Comparison of ENCODE assay signal across 16 cellular contexts in the genomic region with DNA sequence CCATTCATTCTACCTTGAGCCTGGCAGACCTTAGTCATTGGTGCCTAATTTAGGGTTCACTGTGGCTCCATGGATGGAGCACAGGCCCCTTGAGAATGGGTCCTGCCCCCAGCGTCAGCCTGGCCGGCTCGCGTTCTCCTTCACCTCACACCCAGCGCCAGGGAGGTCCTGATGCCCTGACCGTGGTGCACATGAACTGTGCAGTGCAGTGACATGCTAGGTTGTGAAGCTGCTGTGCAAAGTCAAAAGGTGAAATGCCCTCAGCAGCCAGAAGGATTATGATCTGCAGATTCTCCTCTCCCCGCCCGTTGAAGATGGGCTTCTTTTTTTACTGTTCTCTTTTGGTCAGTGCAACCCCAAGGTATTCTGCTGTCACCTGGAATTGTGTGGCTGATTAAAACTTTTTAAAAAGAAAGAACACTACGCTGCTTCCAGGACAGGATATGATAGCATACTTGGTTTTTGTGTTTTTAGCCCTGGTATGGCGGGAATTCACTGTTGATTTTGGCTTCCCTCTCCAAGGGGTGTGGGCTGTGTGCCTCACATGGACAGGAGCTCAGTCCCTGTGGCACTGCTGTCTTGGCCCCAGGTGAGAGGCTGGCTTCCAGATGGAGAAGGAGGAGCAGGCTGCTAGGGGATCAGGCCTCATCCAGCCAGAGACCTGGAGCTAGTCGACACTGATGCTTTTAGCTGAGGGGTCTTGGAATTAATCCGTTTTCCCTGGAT. TPM values are rescaled to one million over a fixed set of nuclear protein-coding genes. Genes with fewer than 3 reads are reported as not detected.
DNase-seq lines count a peak whose midpoint lies in the region; ATAC-seq, FAIRE-seq and TF ChIP-seq lines count a peak whose summit lies in the region.
"Had no signal": no experiment of that assay in that cellular context is flagged by ENCODE, and none has a peak within 500 bp of the region (broad histone marks: within the 10 kb centered on the region; RNA-seq: fewer than 3 reads in every experiment).

No MANE protein-coding gene starts in this region.

- H3K9ac ChIP-seq in GM23248: no peak overlapping the region
- H3K9ac ChIP-seq in adipocyte (ENCODE audit: low read length): peak overlapping the region; percentile 13

- no peak overlapping the region for H2AFZ ChIP-seq in GM23248

- H4K20me1 ChIP-seq in GM23248 (ENCODE audit: insufficient read depth): no peaks in the 10 kb centered on the region

- no peak for TF ChIP-seq CTCF in thoracic aorta (IDR thresholded peaks at IDR 0.05)

- ATAC-seq in thoracic aorta (ENCODE audit: insufficient number of reproducible peaks, low FRiP score, low read depth) (no peak), HG02938 (IDR thresholded peaks at IDR 0.05; ENCODE audit: unreplicated experiment) (no peak)

- H3K9me3 ChIP-seq in GM23248 (ENCODE audit: low read depth) (no peaks in the 10 kb centered on the region), adipocyte (ENCODE audit: control insufficient read depth, low read length) (no peaks in the 10 kb centered on the region), thoracic aorta (no peaks in the 10 kb centered on the region), small intestine (ENCODE audit: control insufficient read depth, low read depth) (no peaks in the 10 kb centered on the region)

- no peak overlapping the region for H3K4me3 ChIP-seq in GM23248
- H3K4me3 ChIP-seq in adipocyte (ENCODE audit: low read length): no peak overlapping the region
- H3K4me3 ChIP-seq in thoracic aorta: no peak overlapping the region
- H3K4me3 ChIP-seq in small intestine (ENCODE audit: low read depth in 1 of 2, low read length in 2 of 2): no peak overlapping the region
- H3K4me3 ChIP-seq: SK-N-MC had no signal

- no peaks in the 10 kb centered on the region for H3K27me3 ChIP-seq in GM23248 (replicated peaks; ENCODE audit: insufficient read depth)
- no peaks in the 10 kb centered on the region for H3K27me3 ChIP-seq in adipocyte (replicated peaks; ENCODE audit: control insufficient read depth, insufficient read depth, low read length)
- H3K27me3 ChIP-seq in thoracic aorta (replicated peaks; ENCODE audit: insufficient read depth): no peaks in the 10 kb centered on the region
- no peaks in the 10 kb centered on the region for H3K27me3 ChIP-seq in small intestine (ENCODE audit: control insufficient read depth in 2 of 2, insufficient read depth in 2 of 2, low read length in 2 of 2)

- H3K4me1 ChIP-seq in GM23248 (ENCODE audit: insufficient read depth) (peaks cover 62% of the 10 kb centered on the region), adipocyte (ENCODE audit: control insufficient read depth, insufficient read depth, low read length) (peaks cover 42% of the 10 kb centered on the region), thoracic aorta (ENCODE audit: control insufficient read depth in 1 of 2, low read depth in 2 of 2) (peaks cover 33 to 77% of the 10 kb centered on the region in 2 donors), small intestine (ENCODE audit: control insufficient read depth in 2 of 2, insufficient read depth in 1 of 2, low read depth in 1 of 2, low read length in 1 of 2) (peaks cover 0 to 3% of the 10 kb centered on the region in 2 donors)

- H3K36me3 ChIP-seq in GM23248 (ENCODE audit: low read depth) (peaks cover 18% of the 10 kb centered on the region; the same call in 1 of the 2 replicates), adipocyte (ENCODE audit: control insufficient read depth, insufficient read depth, low read length, severe bottlenecking) (peaks cover 17% of the 10 kb centered on the region), thoracic aorta (no peaks in the 10 kb centered on the region), small intestine (ENCODE audit: control insufficient read depth in 2 of 2, insufficient read depth in 2 of 2, low read length in 2 of 2) (peaks cover 0 to 4% of the 10 kb centered on the region in 2 donors)

- no peaks in the 10 kb centered on the region for H3K9me2 ChIP-seq in GM23248 (ENCODE audit: insufficient read depth)

- peaks cover 63% of the 10 kb centered on the region for H3K79me2 ChIP-seq in GM23248 (ENCODE audit: insufficient read depth)

- no peak overlapping the region for H3K4me2 ChIP-seq in GM23248 (ENCODE audit: unreplicated experiment)

- FAIRE-seq in small intestine (lab: Jason Lieb, UNC): no peak
- FAIRE-seq: G401.6 had no signal

- peaks cover 71% of the 10 kb centered on the region for H3F3A ChIP-seq in GM23248 (ENCODE audit: insufficient read depth)

- 80 to 84% methylated on average over 12 of the region's 12 CpGs for WGBS in GM23248 (ENCODE audit: low coverage in 1 of 2, low lambda C conversion rate in 2 of 2, missing lambda C conversion rate in 2 of 2), 2 experiments
- 80 to 89% (median 87%) methylated on average over 12 of the region's 12 CpGs for WGBS in small intestine, 3 donors

- peak overlapping the region; percentile 31 for H3K27ac ChIP-seq in GM23248
- peak overlapping the region; percentile 70 to 81 for H3K27ac ChIP-seq in thoracic aorta
- H3K27ac ChIP-seq in small intestine (ENCODE audit: low read depth in 1 of 2, low read length in 1 of 2): no peak overlapping the region
- H3K27ac ChIP-seq: SK-N-MC had no signal

- in situ Hi-C loops in GM23248 (cut with MboI): no loop called here

- DNase-seq in GM23248 (no peak), adipocyte (ENCODE audit: low read depth) (no peak), glomerular visceral epithelial cell (ENCODE audit: extremely low spot score) (peak; percentile 45), thoracic aorta (ENCODE audit: low spot score) (no peak), small intestine (no peak), NCI-H1436 (lab: John Stamatoyannopoulos, UW) (no peak)
- DNase-seq in activated effector memory CD4-positive, alpha-beta T cell treated with anti-CD3 and anti-CD28 coated beads, Interleukin-2, amount 50 U/mL, for 16 hours: no peak
- DNase-seq: activated CD4-positive, alpha-beta T cell treated with anti-CD3 and anti-CD28 coated beads for 48 hours; activated naive CD4-positive, alpha-beta T cell treated with anti-CD3 and anti-CD28 coated beads, Interleukin-2, amount 50 U/mL, for 16 hours; GOT3; immature natural killer cell; NCI-H510A; stimulated activated naive CD8-positive, alpha-beta T cell treated with anti-CD3 and anti-CD28 coated beads, Interleukin-15, amount 100 ng/mL, for 72 hours had no signal

RNA-seq across cellular contexts. Expression of a gene that starts 24.0 kb away (rescaled TPM):
- total RNA-seq in GM23248 (2014; rRNA removed; shearing (Covaris generic)): 51.2 and 61.1 TPM in 2 replicates
- polyA plus RNA-seq in GM23248 (2016; fragmentation: Nextera tagmentation; extraction: Ambion mirVana): 16.1 and 17.7 TPM in 2 replicates
- total RNA-seq in thoracic aorta: 10 to 100 TPM; 39.3 to 45.7 TPM
- polyA plus RNA-seq in small intestine: 10 to 100 TPM; 25.7 to 48.8 (median 39.2) TPM

RNA-seq across cellular contexts. Expression of a gene that starts 49.4 kb away (rescaled TPM):
- total RNA-seq in GM23248 (2014; rRNA removed; shearing (Covaris generic)): 310 and 329 TPM in 2 replicates
- 298 and 303 TPM in 2 replicates for polyA plus RNA-seq in GM23248 (2016; fragmentation: Nextera tagmentation; extraction: Ambion mirVana)
- 100 to 1,000 TPM in 1 of 2 donors, 10 to 100 TPM in 1; 79.9 to 127 TPM for total RNA-seq in thoracic aorta
- 10 to 100 TPM; 20.8 to 45.0 (median 21.3) TPM for polyA plus RNA-seq in small intestine

Comparison
In these comparisons a context has a peak if more than half of its experiments do, and no peak if none do; other contexts are left out.
1. H3K27ac ChIP-seq: peak in GM23248 (single experiment) and thoracic aorta (2 of 2); none in small intestine (0 of 2).